Comparison of ENCODE assay signal across 26 cellular contexts in the genomic region with DNA sequence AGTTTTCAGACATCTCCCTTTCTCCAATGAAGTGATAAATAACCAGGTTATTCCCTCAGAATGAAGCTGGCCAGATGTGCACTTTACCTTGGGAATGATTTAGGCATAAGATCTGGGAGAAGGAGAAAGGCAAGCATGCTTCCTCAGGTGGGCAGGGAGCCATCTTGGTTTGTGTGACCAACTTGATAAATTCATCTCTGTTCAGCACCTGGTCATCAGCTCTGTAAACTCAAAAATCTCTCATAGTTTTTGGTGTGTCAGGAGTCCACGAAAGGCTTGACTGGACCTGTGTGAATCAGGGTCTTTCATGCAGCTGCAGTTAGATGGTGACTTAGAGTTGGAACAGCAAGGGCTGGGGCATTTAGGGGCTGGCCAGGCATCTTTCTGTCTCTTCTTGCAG.
"Had no signal": no experiment of that assay in that cellular context is flagged by ENCODE, and none has a peak within 500 bp of the region (broad histone marks: within the 10 kb centered on the region; RNA-seq: fewer than 3 reads in every experiment).

No MANE protein-coding gene starts in this region.

- H3K36me3 ChIP-seq: adrenal gland had no signal

- H3K27me3 ChIP-seq: adrenal gland had no signal

- H3K4me3 ChIP-seq: adrenal gland had no signal

- ATAC-seq: activated T-cell treated with anti-CD3 and anti-CD28 coated beads, Interleukin-2, amount 50 U/mL, for 72 hours; T-helper 17 cell had no signal

- H3K27ac ChIP-seq: adrenal gland had no signal

- FAIRE-seq: bronchial epithelial cell, TTC549 had no signal

- H3K9me3 ChIP-seq: adrenal gland had no signal

- DNase-seq: activated B cell treated with CpG ODN at 0.5 μM for 24 hours; activated CD4-positive, alpha-beta memory T cell treated with anti-CD3 and anti-CD28 coated beads, Interleukin-2, amount 10 ng/mL, durations not matched to agents 7 days and 5 days; activated CD4-positive, alpha-beta T cell treated with anti-CD3 and anti-CD28 coated beads for 1 hour; activated CD4-positive, alpha-beta T cell treated with anti-CD3 and anti-CD28 coated beads, Interleukin-2, amount 50 U/mL, for 1 hour; activated gamma-delta T cell treated with Interleukin-2 at 50 U/mL for 16 hours; activated naive CD4-positive, alpha-beta T cell treated with anti-CD3 and anti-CD28 coated beads, Interleukin-2, amount 50 U/mL, for 16 hours; activated naive CD8-positive, alpha-beta T cell treated with anti-CD3 and anti-CD28 coated beads, Interleukin-2, amount 10 ng/mL, durations not matched to agents 7 days and 5 days; activated T-cell treated with anti-CD3 and anti-CD28 coated beads for 4 hours; activated T-cell treated with anti-CD3 and anti-CD28 coated beads, Interleukin-2, amount 50 U/mL, for 72 hours; adrenal gland; anterior cingulate cortex; central memory CD4-positive, alpha-beta T cell; MM.1S; NCI-H1105; NCI-H1436; NCI-H1694 treated with DMSO at 0.1 percent for 48 hours; NCI-H2029 treated with DMSO at 0.1 percent for 48 hours; NCI-H345; NCI-H510A; NCI-H526 treated with DMSO at 0.1 percent for 48 hours; NCI-H82; SIG-M5; T-helper 17 cell; T-helper 9 cell had no signal
